Comparison of ENCODE assay signal across 18 cellular contexts in genomic region chr6:82862543-82862942, GRCh38.
DNase-seq lines count a peak whose midpoint lies in the region; ATAC-seq and TF ChIP-seq lines count a peak whose summit lies in the region.
"Had no signal": no experiment of that assay in that cellular context is flagged by ENCODE, and none has a peak within 500 bp of the region (broad histone marks: within the 10 kb centered on the region; RNA-seq: fewer than 3 reads in every experiment).

No MANE protein-coding gene starts in this region.

- H3K4me3 ChIP-seq in AG04449 (ENCODE audit: low read depth, low read length), result no peak overlapping the region
- no peak overlapping the region for H3K4me3 ChIP-seq in lower lobe of right lung
- no peak overlapping the region for H3K4me3 ChIP-seq in dorsolateral prefrontal cortex
- H3K4me3 ChIP-seq: adrenal gland, heart left ventricle had no signal

- no peaks in the 10 kb centered on the region for H3K4me1 ChIP-seq in lower lobe of right lung
- H3K4me1 ChIP-seq: adrenal gland, BE2C, heart left ventricle, parathyroid adenoma had no signal

- no peaks in the 10 kb centered on the region for H3K27me3 ChIP-seq in lower lobe of right lung (ENCODE audit: low read depth)
- no peaks in the 10 kb centered on the region for H3K27me3 ChIP-seq in dorsolateral prefrontal cortex
- H3K27me3 ChIP-seq: adrenal gland, BE2C, heart left ventricle had no signal

- intact Hi-C loops in lower lobe of right lung (cut with DNase I) (no loop called here), dorsolateral prefrontal cortex (cut with DNase I) (no loop called here), head of caudate nucleus (cut with DNase I) (no loop called here)

- CTCF ChIA-PET in AG04449 (lab: Yijun Ruan, JAX), result no interaction called here

- peak; percentile 83 for DNase-seq in AG04449 (ENCODE audit: low read depth, low spot score)
- peak; percentile 30 for DNase-seq in HS-5 (ENCODE audit: low read depth)
- peak; percentile 83 for DNase-seq in astrocyte of the hippocampus (ENCODE audit: low read depth, low spot score)
- no peak for DNase-seq in lower lobe of right lung
- no peak for DNase-seq in dorsolateral prefrontal cortex
- DNase-seq in head of caudate nucleus, result no peak
- DNase-seq in HT-29 (ENCODE audit: low spot score), result no peak
- DNase-seq in NCI-H1048 (lab: John Stamatoyannopoulos, UW), result no peak
- DNase-seq: activated T-cell treated with anti-CD3 and anti-CD28 coated beads for 4 hours; adrenal gland; BE2C; effector CD8-positive, alpha-beta T cell; heart left ventricle; NCI-H2107; NK-92 treated with Interleukin-12 subunit alpha and Interleukin-12 subunit beta, amount 100 ng/mL, for 24 hours; stimulated activated CD4-positive, alpha-beta T cell treated with anti-CD3 and anti-CD28 coated beads, Interleukin-1b, Interleukin-23, amount 100 ng/mL, for 48 hours had no signal

- POLR2A ChIA-PET in AG04449 (lab: Yijun Ruan, JAX), result interaction anchor here (1.1 to 2.3 kb wide), 3 partner anchors 20 to 121 kb away, joined by 3 to 11 read pairs (median 4); no protein-coding TSS in a partner anchor

- H3K27ac ChIP-seq in lower lobe of right lung (no peak overlapping the region), dorsolateral prefrontal cortex (no peak overlapping the region)
- H3K27ac ChIP-seq: adrenal gland, heart left ventricle, KMS-11, parathyroid adenoma had no signal

- H3K9me3 ChIP-seq in lower lobe of right lung, result no peaks in the 10 kb centered on the region
- H3K9me3 ChIP-seq: adrenal gland, BE2C had no signal

- H3K36me3 ChIP-seq in lower lobe of right lung, result no peaks in the 10 kb centered on the region
- H3K36me3 ChIP-seq: adrenal gland, BE2C, heart left ventricle had no signal

- peak; percentile 76 to 91 for ATAC-seq in lower lobe of right lung
- ATAC-seq: heart left ventricle had no signal

- TF ChIP-seq CTCF in AG04449 (IDR thresholded peaks at IDR 0.05; ENCODE audit: insufficient read depth, low read length, missing control alignments), result no peak
- TF ChIP-seq CTCF in lower lobe of right lung (IDR thresholded peaks at IDR 0.05), result no peak
- TF ChIP-seq CTCF in dorsolateral prefrontal cortex (IDR thresholded peaks at IDR 0.05 in 54 of 56, conservative IDR thresholded peaks at IDR 0.05 in 2 of 56; ENCODE audit: low read depth in 1 of 56, partially characterized antibody in 56 of 56), result no peak

Comparison
In these comparisons a context has a peak if more than half of its experiments do, and no peak if none do; other contexts are left out.
1. DNase-seq: peak in AG04449 (single experiment), HS-5 (single experiment) and astrocyte of the hippocampus (single experiment); none in lower lobe of right lung (single experiment), dorsolateral prefrontal cortex (0 of 10), head of caudate nucleus (0 of 42), HT-29 (single experiment) and NCI-H1048 (single experiment).